Comparison of ENCODE assay signal across 16 cellular contexts in genomic region chr1:224189561-224189960, GRCh38. TPM values are rescaled to one million over a fixed set of nuclear protein-coding genes. Genes with fewer than 3 reads are reported as not detected.
DNase-seq lines count a peak whose midpoint lies in the region; ATAC-seq, FAIRE-seq and TF ChIP-seq lines count a peak whose summit lies in the region.
"Had no signal": no experiment of that assay in that cellular context is flagged by ENCODE, and none has a peak within 500 bp of the region (broad histone marks: within the 10 kb centered on the region; RNA-seq: fewer than 3 reads in every experiment).

No MANE protein-coding gene starts in this region.

- H3K4me1 ChIP-seq in Loucy (ENCODE audit: insufficient read depth, low read length, poor library complexity, severe bottlenecking) = peaks cover 27% of the 10 kb centered on the region
- no peaks in the 10 kb centered on the region for H3K4me1 ChIP-seq in aorta (ENCODE audit: control insufficient read depth in 1 of 2, insufficient read depth in 2 of 2, low read length in 2 of 2)

- peaks cover 68% of the 10 kb centered on the region for H3K79me2 ChIP-seq in Loucy (ENCODE audit: insufficient read depth, low read length)

- ATAC-seq in activated naive CD8-positive, alpha-beta T cell treated with anti-CD3 and anti-CD28 coated beads, Interleukin-2, amount 10 ng/mL, durations not matched to agents 7 days and 5 days (ENCODE audit: low read depth) = no peak
- no peak for ATAC-seq in activated naive CD8-positive, alpha-beta T cell treated with anti-CD3 and anti-CD28 coated beads, Interleukin-2, amount 50 U/mL, for 24 hours
- no peak for ATAC-seq in aorta (ENCODE audit: low FRiP score)

- peak overlapping the region; percentile 4 for H3K27ac Mint-ChIP-seq in activated naive CD8-positive, alpha-beta T cell treated with anti-CD3 and anti-CD28 coated beads, Interleukin-2, amount 10 ng/mL, durations not matched to agents 7 days and 5 days
- H3K27ac Mint-ChIP-seq in activated naive CD8-positive, alpha-beta T cell treated with anti-CD3 and anti-CD28 coated beads, Interleukin-2, amount 50 U/mL, for 24 hours = no peak overlapping the region

- no peaks in the 10 kb centered on the region for H3K27me3 ChIP-seq in Loucy (ENCODE audit: insufficient read depth, low read length, poor library complexity, severe bottlenecking)
- H3K27me3 ChIP-seq in aorta (ENCODE audit: control insufficient read depth in 1 of 2, insufficient read depth in 2 of 2, low read length in 1 of 2) = no peaks in the 10 kb centered on the region

- peaks cover 57% of the 10 kb centered on the region for H3K36me3 Mint-ChIP-seq in activated naive CD8-positive, alpha-beta T cell treated with anti-CD3 and anti-CD28 coated beads, Interleukin-2, amount 10 ng/mL, durations not matched to agents 7 days and 5 days
- peaks cover 48% of the 10 kb centered on the region for H3K36me3 Mint-ChIP-seq in activated naive CD8-positive, alpha-beta T cell treated with anti-CD3 and anti-CD28 coated beads, Interleukin-2, amount 50 U/mL, for 24 hours (ENCODE audit: low read depth)

- in situ Hi-C loops in astrocyte of the spinal cord (cut with HindIII; ENCODE audit: low sequenced_read_pairs) = no loop called here

- H3K27ac ChIP-seq in aorta (ENCODE audit: low read depth in 1 of 2, low read length in 2 of 2) = no peak overlapping the region

- DNase-seq in activated naive CD8-positive, alpha-beta T cell treated with anti-CD3 and anti-CD28 coated beads, Interleukin-2, amount 10 ng/mL, durations not matched to agents 7 days and 5 days = no peak
- DNase-seq in activated naive CD8-positive, alpha-beta T cell treated with anti-CD3 and anti-CD28 coated beads, Interleukin-2, amount 50 U/mL, for 24 hours = no peak
- DNase-seq in astrocyte of the spinal cord (ENCODE audit: low read depth, low spot score) (peak; percentile 52), aorta (no peak), mesenteric fat pad (ENCODE audit: low spot score) (no peak), RCC 7860 (ENCODE audit: low spot score) (no peak)
- DNase-seq: COR-L47, NCI-H1417, NCI-H187 treated with DMSO at 0.1 percent for 48 hours, NCI-H69, SIG-M5 had no signal

- H3K9me3 ChIP-seq in Loucy (ENCODE audit: insufficient read depth, low read depth, low read length) (no peaks in the 10 kb centered on the region; the same call in 1 of the 2 replicates), aorta (ENCODE audit: control insufficient read depth, low read length) (no peaks in the 10 kb centered on the region)

- no peak for FAIRE-seq in RCC 7860 (lab: Jason Lieb, UNC)
- FAIRE-seq: GM19239, H54 had no signal

- no peak overlapping the region for H3K4me3 Mint-ChIP-seq in activated naive CD8-positive, alpha-beta T cell treated with anti-CD3 and anti-CD28 coated beads, Interleukin-2, amount 10 ng/mL, durations not matched to agents 7 days and 5 days
- no peak overlapping the region for H3K4me3 Mint-ChIP-seq in activated naive CD8-positive, alpha-beta T cell treated with anti-CD3 and anti-CD28 coated beads, Interleukin-2, amount 50 U/mL, for 24 hours
- H3K4me3 Mint-ChIP-seq: CD14-positive monocyte had no signal

- POLR2A ChIA-PET in activated naive CD8-positive, alpha-beta T cell treated with anti-CD3 and anti-CD28 coated beads, Interleukin-2, amount 10 ng/mL, durations not matched to agents 7 days and 5 days (lab: Charles Lee) = no interaction called here

- H2AFZ ChIP-seq in Loucy (ENCODE audit: low read length) = no peak overlapping the region

- H3K9ac ChIP-seq in Loucy (ENCODE audit: low read depth, low read length, poor library complexity, severe bottlenecking) = no peak overlapping the region

- H4K20me1 ChIP-seq in Loucy (ENCODE audit: insufficient read depth, low read length, poor library complexity, severe bottlenecking) = peaks cover 52% of the 10 kb centered on the region

- no peaks in the 10 kb centered on the region for H3K9me2 ChIP-seq in Loucy (replicated peaks; ENCODE audit: low read depth, low read length)

- no peaks in the 10 kb centered on the region; the same call in 1 of the 2 replicates for H3F3A ChIP-seq in Loucy (ENCODE audit: low read depth)

- TF ChIP-seq CTCF in Loucy (conservative IDR thresholded peaks at IDR 0.05; ENCODE audit: low read length) (no peak), astrocyte of the spinal cord (IDR thresholded peaks at IDR 0.05; ENCODE audit: low read depth, low read length) (no peak)

- WGBS in aorta, 2 donors = 91 to 93% methylated on average over 7 of the region's 7 CpGs

- peak overlapping the region; percentile 54 for H3K4me2 ChIP-seq in Loucy (ENCODE audit: low read depth, low read length, poor library complexity, severe bottlenecking)

- peaks cover 23% of the 10 kb centered on the region; the same call in 1 of the 2 replicates for H3K36me3 ChIP-seq in Loucy (ENCODE audit: insufficient read depth, low read length)
- peaks cover 3 to 7% of the 10 kb centered on the region in 2 donors for H3K36me3 ChIP-seq in aorta (ENCODE audit: control insufficient read depth in 1 of 2, insufficient read depth in 2 of 2, low read length in 1 of 2)

- intact Hi-C loops in aorta (cut with DNase I) = no loop called here

- H3K4me3 ChIP-seq in Loucy (ENCODE audit: low read length, poor library complexity, severe bottlenecking) (peak overlapping the region; percentile 6), astrocyte of the spinal cord (ENCODE audit: low read depth, low read length) (no peak overlapping the region), aorta (ENCODE audit: low read length in 2 of 2) (no peak overlapping the region)

- no peaks in the 10 kb centered on the region for H3K27me3 Mint-ChIP-seq in activated naive CD8-positive, alpha-beta T cell treated with anti-CD3 and anti-CD28 coated beads, Interleukin-2, amount 10 ng/mL, durations not matched to agents 7 days and 5 days
- H3K27me3 Mint-ChIP-seq in activated naive CD8-positive, alpha-beta T cell treated with anti-CD3 and anti-CD28 coated beads, Interleukin-2, amount 50 U/mL, for 24 hours = no peaks in the 10 kb centered on the region
- H3K27me3 Mint-ChIP-seq: IgD-negative memory B cell had no signal

- H3K9me3 Mint-ChIP-seq in activated naive CD8-positive, alpha-beta T cell treated with anti-CD3 and anti-CD28 coated beads, Interleukin-2, amount 10 ng/mL, durations not matched to agents 7 days and 5 days = no peaks in the 10 kb centered on the region
- H3K9me3 Mint-ChIP-seq in activated naive CD8-positive, alpha-beta T cell treated with anti-CD3 and anti-CD28 coated beads, Interleukin-2, amount 50 U/mL, for 24 hours = no peaks in the 10 kb centered on the region
- H3K9me3 Mint-ChIP-seq: CD14-positive monocyte, IgD-negative memory B cell had no signal

- peaks cover 38% of the 10 kb centered on the region for H3K4me1 Mint-ChIP-seq in activated naive CD8-positive, alpha-beta T cell treated with anti-CD3 and anti-CD28 coated beads, Interleukin-2, amount 10 ng/mL, durations not matched to agents 7 days and 5 days
- H3K4me1 Mint-ChIP-seq in activated naive CD8-positive, alpha-beta T cell treated with anti-CD3 and anti-CD28 coated beads, Interleukin-2, amount 50 U/mL, for 24 hours = peaks cover 51% of the 10 kb centered on the region

RNA-seq across cellular contexts. Expression of gene DEGS1, which starts 6.5 kb away (rescaled TPM):
- total RNA-seq in activated naive CD8-positive, alpha-beta T cell treated with anti-CD3 and anti-CD28 coated beads, Interleukin-2, amount 10 ng/mL, durations not matched to agents 7 days and 5 days = 10 to 100 TPM; 63.8 to 65.8 TPM
- total RNA-seq in aorta (10 to 100 TPM; 75.1 to 77.5 TPM), mesenteric fat pad (119 TPM)
- 10 to 100 TPM; 69.1 to 70.5 TPM for polyA plus RNA-seq in aorta
